ENCODE assay signal across 1 cellular context in genomic region chr22:49916851-49917250, GRCh38.
TF ChIP-seq lines count a peak whose summit lies in the region.

No MANE protein-coding gene starts in this region.

TF ChIP-seq in IMR-90, 13 proteins besides CTCF, POLR2A, EP300 and RAD21:
- no peak for TF ChIP-seq ELK1 (IDR thresholded peaks at IDR 0.05; ENCODE audit: borderline replicate concordance, low read depth, low read length)
- TF ChIP-seq BHLHE40 (IDR thresholded peaks at IDR 0.05; ENCODE audit: low read depth, low read length), result no peak
- no peak for TF ChIP-seq CEBPB (IDR thresholded peaks at IDR 0.05; ENCODE audit: low read depth, low read length)
- TF ChIP-seq FOS (IDR thresholded peaks at IDR 0.05; ENCODE audit: low read depth, low read length), result no peak
- no peak for TF ChIP-seq MXI1 (IDR thresholded peaks at IDR 0.05; ENCODE audit: borderline replicate concordance, low read depth, low read length)
- no peak for TF ChIP-seq RCOR1 (IDR thresholded peaks at IDR 0.05; ENCODE audit: insufficient replicate concordance, low read length)
- no peak for TF ChIP-seq NFE2L2 (IDR thresholded peaks at IDR 0.05; ENCODE audit: low read depth, low read length)
- TF ChIP-seq MAFK (IDR thresholded peaks at IDR 0.05; ENCODE audit: low read depth, low read length), result no peak
- TF ChIP-seq CHD1 (IDR thresholded peaks at IDR 0.05; ENCODE audit: low read depth, low read length), result no peak
- TF ChIP-seq MAZ (IDR thresholded peaks at IDR 0.05; ENCODE audit: borderline replicate concordance, low read depth, low read length), result no peak
- no peak for TF ChIP-seq RFX5 (IDR thresholded peaks at IDR 0.05; ENCODE audit: low read depth, low read length)
- no peak for TF ChIP-seq SMC3 (IDR thresholded peaks at IDR 0.05; ENCODE audit: low read depth, low read length)
- no peak for TF ChIP-seq USF2 (IDR thresholded peaks at IDR 0.05; ENCODE audit: low read depth, low read length)
TF ChIP-seq in IMR-90: peak in this region for 0.
